ENCODE assay signal across 17 cellular contexts in genomic region chr2:179614121-179614520, GRCh38.
DNase-seq lines count a peak whose midpoint lies in the region; FAIRE-seq and TF ChIP-seq lines count a peak whose summit lies in the region.
"Had no signal": no experiment of that assay in that cellular context is flagged by ENCODE, and none has a peak within 500 bp of the region (broad histone marks: within the 10 kb centered on the region; RNA-seq: fewer than 3 reads in every experiment).

No MANE protein-coding gene starts in this region.

- no peak for TF ChIP-seq CTCF in AG10803 (conservative IDR thresholded peaks at IDR 0.05; ENCODE audit: low read length)
- no peak for TF ChIP-seq CTCF in H9 (conservative IDR thresholded peaks at IDR 0.05)
- TF ChIP-seq CTCF in astrocyte (IDR thresholded peaks at IDR 0.05; ENCODE audit: insufficient read depth, low read depth, low read length): no peak
- no peak for TF ChIP-seq CTCF in GM13977 (IDR thresholded peaks at IDR 0.05; ENCODE audit: extremely low read depth, insufficient read depth, missing control alignments)

- H2BK12ac ChIP-seq in H9 (ENCODE audit: insufficient read length, low read depth, low read length): no peak overlapping the region
- H2BK12ac ChIP-seq in mesenchymal stem cell (ENCODE audit: low read length in 2 of 2): no peak overlapping the region

- CTCF ChIA-PET in activated naive CD4-positive, alpha-beta T cell treated with anti-CD3 and anti-CD28 coated beads for 36 hours (lab: Charles Lee): no interaction called here

- no peaks in the 10 kb centered on the region for H4K20me1 ChIP-seq in H9 (ENCODE audit: control insufficient read depth, insufficient read depth, insufficient read length)
- no peaks in the 10 kb centered on the region for H4K20me1 ChIP-seq in astrocyte (ENCODE audit: insufficient read depth, low read length)

- H3K36me3 ChIP-seq in astrocyte (ENCODE audit: insufficient read depth, low read length) (no peaks in the 10 kb centered on the region), mesenchymal stem cell (ENCODE audit: control insufficient read depth in 1 of 2, insufficient read depth in 2 of 2, low read depth in 1 of 2, low read length in 2 of 2) (no peaks in the 10 kb centered on the region), SJCRH30 (no peaks in the 10 kb centered on the region)
- H3K36me3 ChIP-seq: MG63, Peyer's patch had no signal

- intact Hi-C loops in activated naive CD4-positive, alpha-beta T cell treated with anti-CD3 and anti-CD28 coated beads for 36 hours (cut with micrococcal nuclease): no loop called here

- H4K91ac ChIP-seq in H9 (ENCODE audit: insufficient read length, low read depth, low read length) (no peak overlapping the region), mesenchymal stem cell (ENCODE audit: low read length) (no peak overlapping the region)

- H3K27me3 Mint-ChIP-seq in H9 (ENCODE audit: low read depth): no peaks in the 10 kb centered on the region
- H3K27me3 Mint-ChIP-seq in astrocyte (ENCODE audit: low read depth, unreplicated experiment): no peaks in the 10 kb centered on the region
- no peaks in the 10 kb centered on the region for H3K27me3 Mint-ChIP-seq in activated naive CD4-positive, alpha-beta T cell treated with anti-CD3 and anti-CD28 coated beads for 36 hours (ENCODE audit: low read depth)

- H3K9me3 ChIP-seq in H9 (ENCODE audit: control insufficient read depth, low read depth, low read length) (no peaks in the 10 kb centered on the region), astrocyte (ENCODE audit: insufficient read depth, low read depth, low read length) (no peaks in the 10 kb centered on the region), mesenchymal stem cell (ENCODE audit: control insufficient read depth, low read length) (no peaks in the 10 kb centered on the region), SJCRH30 (replicated peaks) (no peaks in the 10 kb centered on the region)
- H3K9me3 ChIP-seq: Peyer's patch had no signal

- H3K9ac ChIP-seq in H9 (ENCODE audit: extremely low read depth, insufficient read length, low read length) (no peak overlapping the region), astrocyte (ENCODE audit: low read length) (no peak overlapping the region), mesenchymal stem cell (ENCODE audit: low read length) (no peak overlapping the region)

- DNase-seq in AG10803 (ENCODE audit: low read depth) (peak; percentile 28), H9 (no peak), astrocyte (ENCODE audit: low read depth) (no peak), mesenchymal stem cell (no peak), DMS153 (lab: John Stamatoyannopoulos, UW) (no peak), GM13977 (ENCODE audit: low spot score) (no peak), SJCRH30 (no peak)
- DNase-seq in activated naive CD4-positive, alpha-beta T cell treated with anti-CD3 and anti-CD28 coated beads for 36 hours: no peak
- DNase-seq: C1 segment of cervical spinal cord, NCI-H1105, NCI-H1694 treated with DMSO at 0.1 percent for 48 hours, NCI-H2107, NCI-H524 treated with DMSO at 0.1 percent for 48 hours, Peyer's patch, Right ventricle myocardium superior had no signal

- H3K79me1 ChIP-seq in H9 (ENCODE audit: insufficient read depth, low read depth, low read length, poor library complexity, severe bottlenecking): no peaks in the 10 kb centered on the region
- no peaks in the 10 kb centered on the region for H3K79me1 ChIP-seq in mesenchymal stem cell (replicated peaks; ENCODE audit: low read length, poor library complexity, severe bottlenecking)

- H3K9me3 Mint-ChIP-seq in H9: no peaks in the 10 kb centered on the region
- no peaks in the 10 kb centered on the region for H3K9me3 Mint-ChIP-seq in astrocyte (ENCODE audit: unreplicated experiment)
- H3K9me3 Mint-ChIP-seq in activated naive CD4-positive, alpha-beta T cell treated with anti-CD3 and anti-CD28 coated beads for 36 hours: no peaks in the 10 kb centered on the region

- WGBS in H9 (ENCODE audit: extremely low coverage, insufficient read length, low lambda C conversion rate): no CpG with 5 or more reads among the region's 3 CpGs
- no CpG with 5 or more reads among the region's 3 CpGs for WGBS in mesenchymal stem cell

- H3K23ac ChIP-seq in H9 (ENCODE audit: insufficient read length, low read depth, low read length): no peak overlapping the region
- no peak overlapping the region for H3K23ac ChIP-seq in mesenchymal stem cell (ENCODE audit: low read length in 2 of 2)

- H3K36me3 Mint-ChIP-seq in H9 (ENCODE audit: insufficient read depth in 1 of 3, low read depth in 3 of 3) (no peaks in the 10 kb centered on the region; a peak in 1 of 7 replicates), astrocyte (ENCODE audit: low read depth, unreplicated experiment) (no peaks in the 10 kb centered on the region)
- no peaks in the 10 kb centered on the region for H3K36me3 Mint-ChIP-seq in activated naive CD4-positive, alpha-beta T cell treated with anti-CD3 and anti-CD28 coated beads for 36 hours (ENCODE audit: low read depth)

- no peaks in the 10 kb centered on the region for H3K79me2 ChIP-seq in H9 (ENCODE audit: insufficient read depth, low read length)
- H3K79me2 ChIP-seq in astrocyte (ENCODE audit: insufficient read depth, low read length): no peaks in the 10 kb centered on the region

- H3T11ph ChIP-seq in H9 (ENCODE audit: low read length): no peak overlapping the region

- H3K18ac ChIP-seq in H9 (ENCODE audit: insufficient read length, low read depth, low read length) (no peak overlapping the region), mesenchymal stem cell (ENCODE audit: low read depth in 1 of 2, low read length in 2 of 2) (no peak overlapping the region)

- FAIRE-seq in astrocyte (lab: Jason Lieb, UNC): no peak
- FAIRE-seq: A204.1 had no signal

- peak overlapping the region in 2 of 3 experiments; percentile 13 to 40; a peak in 2 of 7 replicates for H3K27ac Mint-ChIP-seq in H9
- peak overlapping the region; percentile 64 for H3K27ac Mint-ChIP-seq in astrocyte (ENCODE audit: unreplicated experiment)
- H3K27ac Mint-ChIP-seq in activated naive CD4-positive, alpha-beta T cell treated with anti-CD3 and anti-CD28 coated beads for 36 hours: no peak overlapping the region

- no peaks in the 10 kb centered on the region for H3K23me2 ChIP-seq in H9 (ENCODE audit: insufficient read length, low read depth, low read length, poor library complexity, severe bottlenecking)

- no peak overlapping the region for H3K14ac ChIP-seq in H9 (ENCODE audit: insufficient read depth, low read length)
- H3K14ac ChIP-seq in mesenchymal stem cell (ENCODE audit: low read length in 2 of 2): no peak overlapping the region

- H4K8ac ChIP-seq in H9 (replicated peaks; ENCODE audit: insufficient read length, low read depth, low read length) (no peak overlapping the region), mesenchymal stem cell (ENCODE audit: low read length) (no peak overlapping the region)

- H2BK5ac ChIP-seq in H9 (ENCODE audit: insufficient read length, low read length) (no peak overlapping the region), mesenchymal stem cell (ENCODE audit: low read depth, low read length, poor library complexity, severe bottlenecking) (no peak overlapping the region)

- H3K4me1 Mint-ChIP-seq in H9: peaks cover 2 to 5% of the 10 kb centered on the region in 2 experiments
- H3K4me1 Mint-ChIP-seq in astrocyte (ENCODE audit: low read depth, unreplicated experiment): peaks cover 31% of the 10 kb centered on the region
- H3K4me1 Mint-ChIP-seq in activated naive CD4-positive, alpha-beta T cell treated with anti-CD3 and anti-CD28 coated beads for 36 hours (ENCODE audit: low read depth): no peaks in the 10 kb centered on the region

- in situ Hi-C loops in GM13977 (cut with MboI; ENCODE audit: low pct_unique_long_range_greater_than_20kb, low sequenced_read_pairs, unreplicated experiment): no loop called here

- H2AFZ ChIP-seq in H9 (ENCODE audit: low read length): no peak overlapping the region
- no peak overlapping the region for H2AFZ ChIP-seq in astrocyte (ENCODE audit: low read depth, low read length)
- no peak overlapping the region for H2AFZ ChIP-seq in mesenchymal stem cell (ENCODE audit: low read depth, low read length)

- H2AK5ac ChIP-seq in H9 (ENCODE audit: insufficient read length, low read length) (no peak overlapping the region), mesenchymal stem cell (ENCODE audit: low read length, severe bottlenecking) (no peak overlapping the region)

- no peaks in the 10 kb centered on the region; the same call in 1 of the 2 replicates for H3K27me3 ChIP-seq in H9 (ENCODE audit: insufficient read depth, low read length)
- H3K27me3 ChIP-seq in astrocyte (ENCODE audit: insufficient read depth, low read length): no peaks in the 10 kb centered on the region
- no peaks in the 10 kb centered on the region for H3K27me3 ChIP-seq in mesenchymal stem cell (ENCODE audit: control insufficient read depth in 1 of 2, insufficient read depth in 1 of 2, low read length in 2 of 2)
- no peaks in the 10 kb centered on the region for H3K27me3 ChIP-seq in SJCRH30
- H3K27me3 ChIP-seq: MG63, Peyer's patch had no signal

- H2BK15ac ChIP-seq in H9 (ENCODE audit: low read depth, low read length): no peak overlapping the region
- H2BK15ac ChIP-seq in mesenchymal stem cell (ENCODE audit: low read depth, poor library complexity, severe bottlenecking): no peak overlapping the region

- H3K27ac ChIP-seq in H9 (ENCODE audit: insufficient read length, low read depth, low read length) (no peak overlapping the region), astrocyte (ENCODE audit: low read depth, low read length) (no peak overlapping the region), mesenchymal stem cell (ENCODE audit: low read length, poor library complexity, severe bottlenecking) (peak overlapping the region; percentile 13), SJCRH30 (no peak overlapping the region)
- H3K27ac ChIP-seq: Peyer's patch had no signal

- no peak overlapping the region for H3K4ac ChIP-seq in H9 (ENCODE audit: low read depth, low read length)
- no peak overlapping the region for H3K4ac ChIP-seq in mesenchymal stem cell (ENCODE audit: low read depth in 1 of 2, low read length in 2 of 2)

- H3K4me3 Mint-ChIP-seq in H9: no peak overlapping the region
- H3K4me3 Mint-ChIP-seq in astrocyte (ENCODE audit: unreplicated experiment): no peak overlapping the region
- no peak overlapping the region for H3K4me3 Mint-ChIP-seq in activated naive CD4-positive, alpha-beta T cell treated with anti-CD3 and anti-CD28 coated beads for 36 hours

- H3K4me1 ChIP-seq in H9 (ENCODE audit: insufficient read depth, low read length) (no peaks in the 10 kb centered on the region), astrocyte (ENCODE audit: insufficient read depth, low read length) (peaks cover 3% of the 10 kb centered on the region), mesenchymal stem cell (ENCODE audit: control insufficient read depth, insufficient read depth, low read depth, low read length) (peaks cover 6% of the 10 kb centered on the region), SJCRH30 (no peaks in the 10 kb centered on the region)

- H3K4me2 ChIP-seq in H9 (ENCODE audit: insufficient read depth, insufficient read length, low read length): no peak overlapping the region
- peak overlapping the region; percentile 54 for H3K4me2 ChIP-seq in astrocyte (ENCODE audit: low read length)
- H3K4me2 ChIP-seq in mesenchymal stem cell (ENCODE audit: low read length, poor library complexity, severe bottlenecking): no peak overlapping the region

- no peak overlapping the region for H2BK20ac ChIP-seq in H9 (ENCODE audit: low read depth, low read length, poor library complexity, severe bottlenecking)

- no peak overlapping the region for H4K5ac ChIP-seq in H9 (ENCODE audit: insufficient read length, low read depth, low read length)

- H3K4me3 ChIP-seq in AG10803 (ENCODE audit: low read length) (no peak overlapping the region), astrocyte (ENCODE audit: insufficient read depth, low read depth, low read length) (no peak overlapping the region), mesenchymal stem cell (ENCODE audit: insufficient read depth in 1 of 2, low read depth in 1 of 2, low read length in 2 of 2) (no peak overlapping the region), SJCRH30 (no peak overlapping the region)
- H3K4me3 ChIP-seq: MG63, Peyer's patch had no signal

- no peak overlapping the region for H3K56ac ChIP-seq in H9 (ENCODE audit: insufficient read length, low read depth, low read length)

- H2BK120ac ChIP-seq in H9 (ENCODE audit: low read depth, low read length, poor library complexity, severe bottlenecking): no peak overlapping the region
- H2BK120ac ChIP-seq in mesenchymal stem cell (ENCODE audit: low read depth, low read length): no peak overlapping the region
